Comparison of ENCODE assay signal across 2 cellular contexts in genomic region chr22:36084717-36085116, GRCh38.
A peak's percentile ranks its signal among the peaks of the same experiment; 100 is the strongest.
TF ChIP-seq lines count a peak whose summit lies in the region.

No MANE protein-coding gene starts in this region.

TF ChIP-seq in GM23338, 12 proteins besides CTCF, POLR2A, EP300 and RAD21:
- TF ChIP-seq ETS1 (IDR thresholded peaks at IDR 0.05): no peak
- no peak for TF ChIP-seq NANOG (IDR thresholded peaks at IDR 0.05; ENCODE audit: borderline replicate concordance)
- no peak for TF ChIP-seq REST (IDR thresholded peaks at IDR 0.05; ENCODE audit: unreplicated experiment)
- TF ChIP-seq STAT1 (IDR thresholded peaks at IDR 0.05; ENCODE audit: unreplicated experiment): no peak
- no peak for TF ChIP-seq ZNF462 (CRISPR knock-in tag; IDR thresholded peaks at IDR 0.05)
- no peak for TF ChIP-seq ZNF114 (CRISPR knock-in tag; IDR thresholded peaks at IDR 0.05)
- TF ChIP-seq CREB1 (CRISPR knock-in tag; IDR thresholded peaks at IDR 0.05; ENCODE audit: low read depth): no peak
- no peak for TF ChIP-seq JUNB (IDR thresholded peaks at IDR 0.05; ENCODE audit: unreplicated experiment)
- TF ChIP-seq EZH2phosphoT487 (IDR thresholded peaks at IDR 0.05; ENCODE audit: unreplicated experiment): no peak
- no peak for TF ChIP-seq POLR2AphosphoS5 (IDR thresholded peaks at IDR 0.05; ENCODE audit: low read depth)
- TF ChIP-seq ZNF331 (CRISPR knock-in tag; IDR thresholded peaks at IDR 0.05; ENCODE audit: low read depth): no peak
- no peak for TF ChIP-seq EZH2 (IDR thresholded peaks at IDR 0.05; ENCODE audit: low read depth, unreplicated experiment)

TF ChIP-seq in K562, 482 proteins besides CTCF, POLR2A, EP300 and RAD21:
- TF ChIP-seq ZNF282 (CRISPR knock-in tag; IDR thresholded peaks at IDR 0.05) (no peak), ZNF431 (CRISPR knock-in tag; IDR thresholded peaks at IDR 0.05) (no peak), ZNF830 (CRISPR knock-in tag; IDR thresholded peaks at IDR 0.05) (no peak), CXXC5 (CRISPR knock-in tag; IDR thresholded peaks at IDR 0.05) (no peak), PURB (CRISPR knock-in tag; IDR thresholded peaks at IDR 0.05; ENCODE audit: low read depth) (no peak), ARID1B (IDR thresholded peaks at IDR 0.05) (no peak), ETS2 (tag; IDR thresholded peaks at IDR 0.05; ENCODE audit: borderline replicate concordance, poor library complexity, severe bottlenecking) (no peak), NR2C2 (CRISPR knock-in tag; IDR thresholded peaks at IDR 0.05) (no peak), NR2C2 (tag; IDR thresholded peaks at IDR 0.05) (peak; percentile 26; the same call in 1 of the 2 replicates), MAFG (tag; conservative IDR thresholded peaks at IDR 0.05) (no peak), NR2C1 (IDR thresholded peaks at IDR 0.05) (peak; percentile 72), NR2C1 (tag; IDR thresholded peaks at IDR 0.05) (peak; percentile 58; the same call in 1 of the 2 replicates), ZNF586 (CRISPR knock-in tag; conservative IDR thresholded peaks at IDR 0.05) (no peak)
